ENCODE assay signal across 1 cellular context in genomic region chr2:205139822-205140612, GRCh38.
A peak's percentile ranks its signal among the peaks of the same experiment; 100 is the strongest.
TF ChIP-seq lines count a peak whose summit lies in the region.

No MANE protein-coding gene starts in this region.

TF ChIP-seq in H1, 55 proteins besides CTCF, POLR2A, EP300 and RAD21 (continued from another document):
- TF ChIP-seq JUND (IDR thresholded peaks at IDR 0.05; ENCODE audit: low read length): no peak
- TF ChIP-seq CTBP2 (IDR thresholded peaks at IDR 0.05; ENCODE audit: borderline replicate concordance, insufficient read depth, insufficient read length, low read length): peak; percentile 74
- no peak for TF ChIP-seq KDM5A (IDR thresholded peaks at IDR 0.05; ENCODE audit: low read length)
- no peak for TF ChIP-seq POLR2AphosphoS5 (IDR thresholded peaks at IDR 0.05; ENCODE audit: low read depth, low read length)
- TF ChIP-seq TBP (IDR thresholded peaks at IDR 0.05; ENCODE audit: low read depth, low read length): peak; percentile 39; the same call in 1 of the 2 replicates
- no peak for TF ChIP-seq CHD2 (IDR thresholded peaks at IDR 0.05; ENCODE audit: low read length)
- TF ChIP-seq TEAD4 (IDR thresholded peaks at IDR 0.05; ENCODE audit: low read depth, low read length): no peak
- TF ChIP-seq BCL11A (IDR thresholded peaks at IDR 0.05; ENCODE audit: low read depth in 2 of 2, low read length in 2 of 2): no peak
- TF ChIP-seq ASH2L (IDR thresholded peaks at IDR 0.05; ENCODE audit: low read length): peak; percentile 32
- no peak for TF ChIP-seq NRF1 (IDR thresholded peaks at IDR 0.05; ENCODE audit: low read depth, low read length)
- TF ChIP-seq HDAC6 (IDR thresholded peaks at IDR 0.05; ENCODE audit: low read depth, low read length): no peak
- TF ChIP-seq ZNF274 (IDR thresholded peaks at IDR 0.05; ENCODE audit: borderline replicate concordance, extremely low read depth, low read length): no peak
- TF ChIP-seq TCF12 (IDR thresholded peaks at IDR 0.05; ENCODE audit: low read depth, low read length): no peak
- TF ChIP-seq, protein P1, sequence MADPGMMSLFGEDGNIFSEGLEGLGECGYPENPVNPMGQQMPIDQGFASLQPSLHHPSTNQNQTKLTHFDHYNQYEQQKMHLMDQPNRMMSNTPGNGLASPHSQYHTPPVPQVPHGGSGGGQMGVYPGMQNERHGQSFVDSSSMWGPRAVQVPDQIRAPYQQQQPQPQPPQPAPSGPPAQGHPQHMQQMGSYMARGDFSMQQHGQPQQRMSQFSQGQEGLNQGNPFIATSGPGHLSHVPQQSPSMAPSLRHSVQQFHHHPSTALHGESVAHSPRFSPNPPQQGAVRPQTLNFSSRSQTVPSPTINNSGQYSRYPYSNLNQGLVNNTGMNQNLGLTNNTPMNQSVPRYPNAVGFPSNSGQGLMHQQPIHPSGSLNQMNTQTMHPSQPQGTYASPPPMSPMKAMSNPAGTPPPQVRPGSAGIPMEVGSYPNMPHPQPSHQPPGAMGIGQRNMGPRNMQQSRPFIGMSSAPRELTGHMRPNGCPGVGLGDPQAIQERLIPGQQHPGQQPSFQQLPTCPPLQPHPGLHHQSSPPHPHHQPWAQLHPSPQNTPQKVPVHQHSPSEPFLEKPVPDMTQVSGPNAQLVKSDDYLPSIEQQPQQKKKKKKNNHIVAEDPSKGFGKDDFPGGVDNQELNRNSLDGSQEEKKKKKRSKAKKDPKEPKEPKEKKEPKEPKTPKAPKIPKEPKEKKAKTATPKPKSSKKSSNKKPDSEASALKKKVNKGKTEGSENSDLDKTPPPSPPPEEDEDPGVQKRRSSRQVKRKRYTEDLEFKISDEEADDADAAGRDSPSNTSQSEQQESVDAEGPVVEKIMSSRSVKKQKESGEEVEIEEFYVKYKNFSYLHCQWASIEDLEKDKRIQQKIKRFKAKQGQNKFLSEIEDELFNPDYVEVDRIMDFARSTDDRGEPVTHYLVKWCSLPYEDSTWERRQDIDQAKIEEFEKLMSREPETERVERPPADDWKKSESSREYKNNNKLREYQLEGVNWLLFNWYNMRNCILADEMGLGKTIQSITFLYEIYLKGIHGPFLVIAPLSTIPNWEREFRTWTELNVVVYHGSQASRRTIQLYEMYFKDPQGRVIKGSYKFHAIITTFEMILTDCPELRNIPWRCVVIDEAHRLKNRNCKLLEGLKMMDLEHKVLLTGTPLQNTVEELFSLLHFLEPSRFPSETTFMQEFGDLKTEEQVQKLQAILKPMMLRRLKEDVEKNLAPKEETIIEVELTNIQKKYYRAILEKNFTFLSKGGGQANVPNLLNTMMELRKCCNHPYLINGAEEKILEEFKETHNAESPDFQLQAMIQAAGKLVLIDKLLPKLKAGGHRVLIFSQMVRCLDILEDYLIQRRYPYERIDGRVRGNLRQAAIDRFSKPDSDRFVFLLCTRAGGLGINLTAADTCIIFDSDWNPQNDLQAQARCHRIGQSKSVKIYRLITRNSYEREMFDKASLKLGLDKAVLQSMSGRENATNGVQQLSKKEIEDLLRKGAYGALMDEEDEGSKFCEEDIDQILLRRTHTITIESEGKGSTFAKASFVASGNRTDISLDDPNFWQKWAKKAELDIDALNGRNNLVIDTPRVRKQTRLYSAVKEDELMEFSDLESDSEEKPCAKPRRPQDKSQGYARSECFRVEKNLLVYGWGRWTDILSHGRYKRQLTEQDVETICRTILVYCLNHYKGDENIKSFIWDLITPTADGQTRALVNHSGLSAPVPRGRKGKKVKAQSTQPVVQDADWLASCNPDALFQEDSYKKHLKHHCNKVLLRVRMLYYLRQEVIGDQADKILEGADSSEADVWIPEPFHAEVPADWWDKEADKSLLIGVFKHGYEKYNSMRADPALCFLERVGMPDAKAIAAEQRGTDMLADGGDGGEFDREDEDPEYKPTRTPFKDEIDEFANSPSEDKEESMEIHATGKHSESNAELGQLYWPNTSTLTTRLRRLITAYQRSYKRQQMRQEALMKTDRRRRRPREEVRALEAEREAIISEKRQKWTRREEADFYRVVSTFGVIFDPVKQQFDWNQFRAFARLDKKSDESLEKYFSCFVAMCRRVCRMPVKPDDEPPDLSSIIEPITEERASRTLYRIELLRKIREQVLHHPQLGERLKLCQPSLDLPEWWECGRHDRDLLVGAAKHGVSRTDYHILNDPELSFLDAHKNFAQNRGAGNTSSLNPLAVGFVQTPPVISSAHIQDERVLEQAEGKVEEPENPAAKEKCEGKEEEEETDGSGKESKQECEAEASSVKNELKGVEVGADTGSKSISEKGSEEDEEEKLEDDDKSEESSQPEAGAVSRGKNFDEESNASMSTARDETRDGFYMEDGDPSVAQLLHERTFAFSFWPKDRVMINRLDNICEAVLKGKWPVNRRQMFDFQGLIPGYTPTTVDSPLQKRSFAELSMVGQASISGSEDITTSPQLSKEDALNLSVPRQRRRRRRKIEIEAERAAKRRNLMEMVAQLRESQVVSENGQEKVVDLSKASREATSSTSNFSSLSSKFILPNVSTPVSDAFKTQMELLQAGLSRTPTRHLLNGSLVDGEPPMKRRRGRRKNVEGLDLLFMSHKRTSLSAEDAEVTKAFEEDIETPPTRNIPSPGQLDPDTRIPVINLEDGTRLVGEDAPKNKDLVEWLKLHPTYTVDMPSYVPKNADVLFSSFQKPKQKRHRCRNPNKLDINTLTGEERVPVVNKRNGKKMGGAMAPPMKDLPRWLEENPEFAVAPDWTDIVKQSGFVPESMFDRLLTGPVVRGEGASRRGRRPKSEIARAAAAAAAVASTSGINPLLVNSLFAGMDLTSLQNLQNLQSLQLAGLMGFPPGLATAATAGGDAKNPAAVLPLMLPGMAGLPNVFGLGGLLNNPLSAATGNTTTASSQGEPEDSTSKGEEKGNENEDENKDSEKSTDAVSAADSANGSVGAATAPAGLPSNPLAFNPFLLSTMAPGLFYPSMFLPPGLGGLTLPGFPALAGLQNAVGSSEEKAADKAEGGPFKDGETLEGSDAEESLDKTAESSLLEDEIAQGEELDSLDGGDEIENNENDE (IDR thresholded peaks at IDR 0.05; ENCODE audit: insufficient replicate concordance, low read length): peak; percentile 48
- no peak for TF ChIP-seq SP4 (IDR thresholded peaks at IDR 0.05; ENCODE audit: low read length)
TF ChIP-seq in H1: peak in this region for 4.
